In genomic region chr1:96509944-96510343, GRCh38 we compare ENCODE assay signal across 26 cellular contexts.
"Had no signal": no experiment of that assay in that cellular context is flagged by ENCODE, and none has a peak within 500 bp of the region (broad histone marks: within the 10 kb centered on the region; RNA-seq: fewer than 3 reads in every experiment).

No MANE protein-coding gene starts in this region.

- H3K9me2 ChIP-seq: SK-N-SH had no signal

- H3K4me1 Mint-ChIP-seq: activated naive CD4-positive, alpha-beta T cell treated with anti-CD3 and anti-CD28 coated beads, Interleukin-2, amount 50 U/mL, for 24 hours had no signal

- H3K27me3 ChIP-seq: SJCRH30 had no signal

- H3K4me2 ChIP-seq: SK-N-SH had no signal

- H3K9me3 Mint-ChIP-seq: activated naive CD4-positive, alpha-beta T cell treated with anti-CD3 and anti-CD28 coated beads, Interleukin-2, amount 50 U/mL, for 24 hours; activated T-helper 1 cell treated with anti-CD3 and anti-CD28 coated beads, Interleukin-12 subunit alpha, Interleukin-12 subunit beta, Interleukin-2, Interleukin-4 antibody, amounts not matched to agents 30 ng/mL and 10 ng/mL and 1 ng/mL, durations not matched to agents 14 hours and 24 hours and 36 hours; IgD-negative memory B cell had no signal

- H3K27ac ChIP-seq: RWPE1, SJCRH30 had no signal

- H3K4me3 Mint-ChIP-seq: activated CD8-positive, alpha-beta T cell treated with anti-CD3 and anti-CD28 coated beads, Interleukin-2, amount 10 ng/mL, durations not matched to agents 7 days and 5 days; activated naive CD4-positive, alpha-beta T cell treated with anti-CD3 and anti-CD28 coated beads, Interleukin-2, amount 50 U/mL, for 24 hours; activated T-helper 1 cell treated with anti-CD3 and anti-CD28 coated beads, Interleukin-12 subunit alpha, Interleukin-12 subunit beta, Interleukin-2, Interleukin-4 antibody, amounts not matched to agents 30 ng/mL and 10 ng/mL and 1 ng/mL, durations not matched to agents 14 hours and 24 hours and 36 hours; IgD-negative memory B cell had no signal

- H3K9me3 ChIP-seq: SJCRH30, SK-N-SH had no signal

- ATAC-seq: activated CD4-positive, CD25-positive, alpha-beta regulatory T cell treated with anti-CD3 and anti-CD28 coated beads, Interleukin-2, amount 50 U/mL, for 24 hours; activated CD8-positive, alpha-beta T cell treated with anti-CD3 and anti-CD28 coated beads, Interleukin-2, amount 10 ng/mL, durations not matched to agents 7 days and 5 days; Panc1 had no signal

- H3K36me3 Mint-ChIP-seq: activated naive CD4-positive, alpha-beta T cell treated with anti-CD3 and anti-CD28 coated beads, Interleukin-2, amount 50 U/mL, for 24 hours; IgD-negative memory B cell had no signal

- H3K4me3 ChIP-seq: SJCRH30 had no signal

- H3K36me3 ChIP-seq: SJCRH30 had no signal

- DNase-seq: activated CD4-positive, alpha-beta T cell treated with anti-CD3 and anti-CD28 coated beads for 4 hours; activated CD8-positive, alpha-beta memory T cell treated with anti-CD3 and anti-CD28 coated beads, Interleukin-2, amount 50 U/mL, for 48 hours; activated CD8-positive, alpha-beta T cell treated with anti-CD3 and anti-CD28 coated beads, Interleukin-2, amount 10 ng/mL, durations not matched to agents 7 days and 5 days; activated effector memory CD4-positive, alpha-beta T cell treated with Interleukin-2 at 50 U/mL for 16 hours; activated naive CD4-positive, alpha-beta T cell; activated T-cell treated with anti-CD3 and anti-CD28 coated beads, Interleukin-2, amount 50 U/mL, for 1 hour; aorta; KG1; NCI-H1092; NCI-H1417 treated with DMSO at 0.1 percent for 48 hours; NCI-H1694 treated with DMSO at 0.1 percent for 48 hours; NCI-H2081 treated with DMSO at 0.1 percent for 48 hours; NCI-H446 treated with DMSO at 0.1 percent for 48 hours; NCI-H524 treated with DMSO at 0.1 percent for 48 hours; NCI-H748 treated with DMSO at 0.1 percent for 48 hours; OCI-M1; Right ventricle myocardium superior; SK-N-SH; T-helper 1 cell had no signal

- H3K9ac ChIP-seq: SK-N-SH had no signal

- H3K27ac Mint-ChIP-seq: activated CD8-positive, alpha-beta T cell treated with anti-CD3 and anti-CD28 coated beads, Interleukin-2, amount 10 ng/mL, durations not matched to agents 7 days and 5 days; activated naive CD4-positive, alpha-beta T cell treated with anti-CD3 and anti-CD28 coated beads, Interleukin-2, amount 50 U/mL, for 24 hours; activated T-helper 1 cell treated with anti-CD3 and anti-CD28 coated beads, Interleukin-12 subunit alpha, Interleukin-12 subunit beta, Interleukin-2, Interleukin-4 antibody, amounts not matched to agents 30 ng/mL and 10 ng/mL and 1 ng/mL, durations not matched to agents 14 hours and 24 hours and 36 hours; IgD-negative memory B cell had no signal
